22 cellular contexts compared by ENCODE assay signal in genomic region chr3:53913401-53913800, GRCh38.
"Had no signal": no experiment of that assay in that cellular context is flagged by ENCODE, and none has a peak within 500 bp of the region (broad histone marks: within the 10 kb centered on the region; RNA-seq: fewer than 3 reads in every experiment).

No MANE protein-coding gene starts in this region.

- H3K27ac ChIP-seq: KMS-11, RWPE1 had no signal

- ATAC-seq: Panc1, PC-3, SK-N-SH treated with all-trans-retinoic acid at 6 μM for 48 hours had no signal

- DNase-seq: IMR-90; Kasumi-1; MM.1S; NCI-H1092 treated with DMSO at 0.1 percent for 48 hours; NCI-H1436; NCI-H187; NCI-H2029; NCI-H2081 treated with DMSO at 0.1 percent for 48 hours; NCI-H2171; NCI-H226; NCI-H446; NCI-H510A; NCI-H526; NCI-H748 treated with DMSO at 0.1 percent for 48 hours; NK-92 treated with Interleukin-12 subunit alpha and Interleukin-12 subunit beta, amount 100 ng/mL, for 24 hours; PC-3; SHP77; T-helper 1 cell had no signal
